ENCODE assay signal across 12 cellular contexts in genomic region chr10:29692121-29692539, GRCh38. TPM values are rescaled to one million over a fixed set of nuclear protein-coding genes. Genes with fewer than 3 reads are reported as not detected.
DNase-seq lines count a peak whose midpoint lies in the region; ATAC-seq and TF ChIP-seq lines count a peak whose summit lies in the region.
"Had no signal": no experiment of that assay in that cellular context is flagged by ENCODE, and none has a peak within 500 bp of the region (broad histone marks: within the 10 kb centered on the region; RNA-seq: fewer than 3 reads in every experiment).

No MANE protein-coding gene starts in this region.

- peak in 1 of 2 donors; percentile 23 for ATAC-seq in gastrocnemius medialis
- no peak for ATAC-seq in HG02642 (IDR thresholded peaks at IDR 0.05; ENCODE audit: poor library complexity, unreplicated experiment)
- no peak for ATAC-seq in stimulated activated naive B cell treated with anti-CD40 and anti-IgM and Interleukin-4, amounts not matched to agents 10 μg/mL and 1 μg/mL and 100 μg/mL, for 72 hours (replicated peaks)

- H3K4me3 ChIP-seq in astrocyte of the spinal cord (ENCODE audit: low read depth, low read length) (no peak overlapping the region), right atrium auricular region (no peak overlapping the region), gastrocnemius medialis (peak overlapping the region in 2 of 4 donors; percentile 0 to 3)

- H3K36me3 ChIP-seq in right atrium auricular region (no peaks in the 10 kb centered on the region), gastrocnemius medialis (no peaks in the 10 kb centered on the region)

- H4K5ac ChIP-seq in H9 (ENCODE audit: insufficient read length, low read depth, low read length) = no peak overlapping the region

- no peak overlapping the region for H2AFZ ChIP-seq in H9 (ENCODE audit: low read length)

- no peak overlapping the region for H3K14ac ChIP-seq in H9 (ENCODE audit: insufficient read depth, low read length)

- H3K27ac Mint-ChIP-seq in H9 (peak overlapping the region; percentile 52 to 85 (median 75); a peak in 6 of 7 replicates), CD14-positive monocyte (no peak overlapping the region)
- H3K27ac Mint-ChIP-seq in stimulated activated naive B cell treated with anti-CD40 and anti-IgM and Interleukin-4, amounts not matched to agents 10 μg/mL and 1 μg/mL and 100 μg/mL, for 72 hours = no peak overlapping the region
- H3K27ac Mint-ChIP-seq: stimulated activated naive CD8-positive, alpha-beta T cell treated with anti-CD3 and anti-CD28 coated beads, Interleukin-15, Interleukin-2, amounts not matched to agents 100 ng/mL and 50 ng/mL, for 24 hours had no signal

- H3K4me2 ChIP-seq in H9 (ENCODE audit: insufficient read depth, insufficient read length, low read length) = peak overlapping the region; percentile 56

- H3K27me3 ChIP-seq in H9 (ENCODE audit: insufficient read depth, low read length) (no peaks in the 10 kb centered on the region), right atrium auricular region (no peaks in the 10 kb centered on the region), gastrocnemius medialis (no peaks in the 10 kb centered on the region)

- peak overlapping the region; percentile 7 for H3K18ac ChIP-seq in H9 (ENCODE audit: insufficient read length, low read depth, low read length)

- H4K91ac ChIP-seq in H9 (ENCODE audit: insufficient read length, low read depth, low read length) = no peak overlapping the region

- H3K36me3 Mint-ChIP-seq in H9 (ENCODE audit: insufficient read depth in 1 of 3, low read depth in 3 of 3) (peaks cover 4 to 5% (median 4%) of the 10 kb centered on the region in 3 experiments; a peak in 5 of 7 replicates), CD14-positive monocyte (peaks cover 3 to 8% of the 10 kb centered on the region in 2 donors)
- no peaks in the 10 kb centered on the region for H3K36me3 Mint-ChIP-seq in stimulated activated naive B cell treated with anti-CD40 and anti-IgM and Interleukin-4, amounts not matched to agents 10 μg/mL and 1 μg/mL and 100 μg/mL, for 72 hours

- TF ChIP-seq CTCF in H9 (conservative IDR thresholded peaks at IDR 0.05) (no peak), astrocyte of the spinal cord (IDR thresholded peaks at IDR 0.05; ENCODE audit: low read depth, low read length) (no peak), right atrium auricular region (IDR thresholded peaks at IDR 0.05) (no peak), gastrocnemius medialis (IDR thresholded peaks at IDR 0.05 in 4 of 5, conservative IDR thresholded peaks at IDR 0.05 in 1 of 5) (no peak), CD14-positive monocyte (IDR thresholded peaks at IDR 0.05) (no peak)

- H3K79me1 ChIP-seq in H9 (ENCODE audit: insufficient read depth, low read depth, low read length, poor library complexity, severe bottlenecking) = no peaks in the 10 kb centered on the region

- H3K27ac ChIP-seq in H9 (ENCODE audit: insufficient read length, low read depth, low read length) = peak overlapping the region; percentile 88
- H3K27ac ChIP-seq in right atrium auricular region = peak overlapping the region; percentile 51 to 82
- H3K27ac ChIP-seq in gastrocnemius medialis = peak overlapping the region; percentile 29 to 53 (median 48)

- H3K23ac ChIP-seq in H9 (ENCODE audit: insufficient read length, low read depth, low read length) = no peak overlapping the region

- H3K4me1 ChIP-seq in H9 (ENCODE audit: insufficient read depth, low read length) (peaks cover 15% of the 10 kb centered on the region), right atrium auricular region (peaks cover 0 to 35% of the 10 kb centered on the region in 2 donors), gastrocnemius medialis (peaks cover 34 to 35% of the 10 kb centered on the region in 2 donors)

- no peak overlapping the region for H2BK20ac ChIP-seq in H9 (ENCODE audit: low read depth, low read length, poor library complexity, severe bottlenecking)

- H3T11ph ChIP-seq in H9 (ENCODE audit: low read length) = no peak overlapping the region

- intact Hi-C loops in gastrocnemius medialis (cut with DNase I; ENCODE audit: low total_unique reads) = no loop called here
- intact Hi-C loops in CD14-positive monocyte (cut with micrococcal nuclease) = loop anchor here in 1 of 2 donors (5.0 kb wide), 1 partner anchor 35 kb away; no protein-coding TSS in a partner anchor

- no peak overlapping the region for H3K4ac ChIP-seq in H9 (ENCODE audit: low read depth, low read length)

- TF ChIP-seq POLR2A in gastrocnemius medialis (IDR thresholded peaks at IDR 0.05) = no peak

- H4K8ac ChIP-seq in H9 (replicated peaks; ENCODE audit: insufficient read length, low read depth, low read length) = no peak overlapping the region

- no peak overlapping the region for H2BK5ac ChIP-seq in H9 (ENCODE audit: insufficient read length, low read length)

- peaks cover 48 to 51% of the 10 kb centered on the region in 2 experiments for H3K4me1 Mint-ChIP-seq in H9
- H3K4me1 Mint-ChIP-seq in stimulated activated naive B cell treated with anti-CD40 and anti-IgM and Interleukin-4, amounts not matched to agents 10 μg/mL and 1 μg/mL and 100 μg/mL, for 72 hours = no peaks in the 10 kb centered on the region
- peaks cover 30% of the 10 kb centered on the region for H3K4me1 Mint-ChIP-seq in CD14-positive monocyte

- H3K4me3 Mint-ChIP-seq in H9 (no peak overlapping the region; a peak in 1 of 5 replicates), CD14-positive monocyte (no peak overlapping the region)
- H3K4me3 Mint-ChIP-seq in stimulated activated naive B cell treated with anti-CD40 and anti-IgM and Interleukin-4, amounts not matched to agents 10 μg/mL and 1 μg/mL and 100 μg/mL, for 72 hours = no peak overlapping the region
- H3K4me3 Mint-ChIP-seq: stimulated activated naive CD8-positive, alpha-beta T cell treated with anti-CD3 and anti-CD28 coated beads, Interleukin-15, Interleukin-2, amounts not matched to agents 100 ng/mL and 50 ng/mL, for 24 hours had no signal

- no peak overlapping the region for H2BK12ac ChIP-seq in H9 (ENCODE audit: insufficient read length, low read depth, low read length)

- no peak overlapping the region for H2BK15ac ChIP-seq in H9 (ENCODE audit: low read depth, low read length)

- H3K27me3 Mint-ChIP-seq in H9 (ENCODE audit: low read depth) (no peaks in the 10 kb centered on the region), CD14-positive monocyte (ENCODE audit: low read depth in 3 of 3) (no peaks in the 10 kb centered on the region)
- H3K27me3 Mint-ChIP-seq in stimulated activated naive B cell treated with anti-CD40 and anti-IgM and Interleukin-4, amounts not matched to agents 10 μg/mL and 1 μg/mL and 100 μg/mL, for 72 hours = no peaks in the 10 kb centered on the region
- H3K27me3 Mint-ChIP-seq: stimulated activated naive CD8-positive, alpha-beta T cell treated with anti-CD3 and anti-CD28 coated beads, Interleukin-15, Interleukin-2, amounts not matched to agents 100 ng/mL and 50 ng/mL, for 24 hours had no signal

- H2BK120ac ChIP-seq in H9 (ENCODE audit: low read depth, low read length, poor library complexity, severe bottlenecking) = no peak overlapping the region

- H3K9me3 ChIP-seq in H9 (ENCODE audit: control insufficient read depth, low read depth, low read length) (no peaks in the 10 kb centered on the region), right atrium auricular region (no peaks in the 10 kb centered on the region), gastrocnemius medialis (no peaks in the 10 kb centered on the region)

- no peak for DNase-seq in H9
- DNase-seq in astrocyte of the spinal cord (ENCODE audit: low read depth, low spot score) = peak; percentile 48
- DNase-seq in right atrium auricular region (ENCODE audit: low spot score) = no peak
- DNase-seq in gastrocnemius medialis = no peak
- DNase-seq in stimulated activated naive B cell treated with anti-CD40 and anti-IgM and Interleukin-4, amounts not matched to agents 10 μg/mL and 1 μg/mL and 100 μg/mL, for 72 hours = no peak
- DNase-seq in SHP77 treated with DMSO at 0.1 percent for 48 hours (lab: John Stamatoyannopoulos, UW) = no peak
- DNase-seq in CD14-positive monocyte (ENCODE audit: low spot score) = no peak
- DNase-seq: activated effector memory CD4-positive, alpha-beta T cell treated with Interleukin-2 at 50 U/mL for 16 hours; foreskin melanocyte; NCI-H2107 had no signal

- no peak overlapping the region for H3K9ac ChIP-seq in H9 (ENCODE audit: extremely low read depth, insufficient read length, low read length)

- H3K56ac ChIP-seq in H9 (ENCODE audit: insufficient read length, low read depth, low read length) = no peak overlapping the region

- H3K79me2 ChIP-seq in H9 (ENCODE audit: insufficient read depth, low read length) = no peaks in the 10 kb centered on the region

- in situ Hi-C loops in astrocyte of the spinal cord (cut with HindIII; ENCODE audit: low sequenced_read_pairs) (no loop called here), gastrocnemius medialis (cut with MboI; ENCODE audit: low sequenced_read_pairs in 4 of 4) (no loop called here)

- no peaks in the 10 kb centered on the region for H4K20me1 ChIP-seq in H9 (ENCODE audit: control insufficient read depth, insufficient read depth, insufficient read length)

- H3K23me2 ChIP-seq in H9 (ENCODE audit: insufficient read length, low read depth, low read length, poor library complexity, severe bottlenecking) = no peaks in the 10 kb centered on the region

- H3K9me3 Mint-ChIP-seq in H9 = peaks cover 0 to 4% of the 10 kb centered on the region in 2 experiments; a peak in 2 of 5 replicates
- H3K9me3 Mint-ChIP-seq in stimulated activated naive B cell treated with anti-CD40 and anti-IgM and Interleukin-4, amounts not matched to agents 10 μg/mL and 1 μg/mL and 100 μg/mL, for 72 hours = no peaks in the 10 kb centered on the region
- H3K9me3 Mint-ChIP-seq in CD14-positive monocyte = no peaks in the 10 kb centered on the region
- H3K9me3 Mint-ChIP-seq: stimulated activated naive CD8-positive, alpha-beta T cell treated with anti-CD3 and anti-CD28 coated beads, Interleukin-15, Interleukin-2, amounts not matched to agents 100 ng/mL and 50 ng/mL, for 24 hours had no signal

- no peak overlapping the region for H2AK5ac ChIP-seq in H9 (ENCODE audit: insufficient read length, low read length)

- WGBS in H9 (ENCODE audit: extremely low coverage, insufficient read length, low lambda C conversion rate) = no CpG with 5 or more reads among the region's 5 CpGs

RNA-seq across cellular contexts. Expression of gene SVIL, which starts 57.4 kb away (rescaled TPM):
- total RNA-seq in H9 (2021) = 13.1 and 15.3 TPM in 2 replicates
- total RNA-seq in right atrium auricular region = 100 to 1,000 TPM; 260 to 340 TPM
- 1,000 to 10,000 TPM; 1,040 to 1,354 (median 1,121) TPM for total RNA-seq in gastrocnemius medialis
- 1 to 10 TPM; 2.1 to 5.8 TPM for polyA plus RNA-seq in CD14-positive monocyte

Comparison
In these comparisons a context has a peak if more than half of its experiments do, and no peak if none do; other contexts are left out.
1. H3K27ac Mint-ChIP-seq: peak in H9 (3 of 3); none in stimulated activated naive B cell treated with anti-CD40 and anti-IgM and Interleukin-4, amounts not matched to agents 10 μg/mL and 1 μg/mL and 100 μg/mL, for 72 hours (single experiment) and CD14-positive monocyte (0 of 7).
2. RNA of gene SVIL, which starts 57.4 kb away (total RNA-seq): 1,040 to 1,354 TPM in gastrocnemius medialis and 260 to 340 TPM in right atrium auricular region; 13.1 to 15.3 TPM in H9; every median in the first group is over 10 times any median in the second.
3. Peak in every context shown above with its lines, with median percentiles within 50 percentile points of each other: H3K27ac ChIP-seq.